8 cellular contexts compared by ENCODE assay signal in the genomic region with DNA sequence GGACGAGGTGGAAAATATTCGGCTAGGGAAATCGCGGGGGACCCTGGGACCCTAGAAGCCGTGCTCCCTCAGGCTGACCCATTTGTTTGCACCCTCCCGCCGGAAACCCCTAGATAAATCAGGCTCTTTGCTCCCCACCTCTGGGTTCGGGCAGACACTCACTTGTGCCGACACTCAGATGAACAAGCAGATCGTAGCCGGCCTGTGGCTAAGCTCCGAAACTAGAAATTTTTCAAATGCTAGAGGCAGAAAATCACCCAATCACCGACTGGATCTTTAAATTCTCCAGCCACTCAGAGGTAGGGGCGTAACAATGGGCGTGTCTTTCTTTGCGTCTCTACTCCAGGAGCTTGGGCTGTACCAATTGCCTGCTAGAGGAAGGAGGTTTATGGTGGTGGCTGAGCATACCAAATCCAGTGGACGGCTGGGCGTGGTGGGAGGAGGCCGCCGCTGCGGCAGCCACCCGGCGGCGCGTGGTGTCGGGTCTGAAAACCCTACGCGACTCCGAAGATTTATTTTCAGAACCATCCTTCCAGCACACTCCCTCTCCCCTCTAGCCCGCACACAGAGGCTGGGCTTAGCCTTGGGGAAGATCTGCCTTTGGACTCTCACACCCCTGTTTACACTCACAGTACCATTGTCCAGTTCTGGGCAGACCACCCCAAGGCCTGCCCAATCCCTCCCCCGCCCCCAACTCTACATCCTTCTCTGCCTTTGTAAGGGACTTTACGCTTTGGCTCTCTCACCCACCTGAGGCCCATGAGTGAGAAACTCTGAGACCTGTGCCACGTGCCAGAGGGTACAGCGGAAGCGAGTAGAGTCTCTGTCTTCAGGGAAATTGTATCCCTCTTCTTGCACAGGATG. TPM values are rescaled to one million over a fixed set of nuclear protein-coding genes. Genes with fewer than 3 reads are reported as not detected.
A peak's percentile ranks its signal among the peaks of the same experiment; 100 is the strongest.
DNase-seq lines count a peak whose midpoint lies in the region; ATAC-seq and TF ChIP-seq lines count a peak whose summit lies in the region.

Gene PIF1 (minus strand): TSS at position 217 of the 864 bp plus-strand sequence. CDS start 1,312 bp downstream, outside the sequence.

- no peaks in the 10 kb centered on the region for H3K27me3 ChIP-seq in ascending aorta
- H3K27me3 ChIP-seq in right cardiac atrium (ENCODE audit: control insufficient read depth, insufficient read depth), result no peaks in the 10 kb centered on the region
- H3K27me3 ChIP-seq in aorta (ENCODE audit: control insufficient read depth in 1 of 2, insufficient read depth in 2 of 2, low read length in 1 of 2), result no peaks in the 10 kb centered on the region

- peak within 1 kb of the TSS; percentile 95 for H3K27ac Mint-ChIP-seq in T-helper 2 cell treated with Interferon-gamma antibody and Interleukin-4, amounts not matched to agents 5 μg/mL and 100 μg/mL, for 36 hours

- peak within 1 kb of the TSS; percentile 98 for H3K4me3 Mint-ChIP-seq in T-helper 2 cell treated with Interferon-gamma antibody and Interleukin-4, amounts not matched to agents 5 μg/mL and 100 μg/mL, for 36 hours

- H3K9me3 Mint-ChIP-seq in T-helper 2 cell treated with Interferon-gamma antibody and Interleukin-4, amounts not matched to agents 5 μg/mL and 100 μg/mL, for 36 hours, result no peaks in the 10 kb centered on the region

- H3K27ac ChIP-seq in ascending aorta (peak within 1 kb of the TSS; percentile 4 to 35), right cardiac atrium (ENCODE audit: low read length) (peak within 1 kb of the TSS; percentile 51), aorta (ENCODE audit: low read depth in 1 of 2, low read length in 2 of 2) (no peak within 1 kb of the TSS)

- no peaks in the 10 kb centered on the region for H3K9me3 ChIP-seq in ascending aorta
- H3K9me3 ChIP-seq in right cardiac atrium (ENCODE audit: control insufficient read depth, low read length), result no peaks in the 10 kb centered on the region
- H3K9me3 ChIP-seq in aorta (ENCODE audit: control insufficient read depth, low read length), result no peaks in the 10 kb centered on the region

- ATAC-seq in GM18508 (IDR thresholded peaks at IDR 0.05; ENCODE audit: insufficient read depth, unreplicated experiment), result peak; percentile 62
- peak; percentile 81 for ATAC-seq in HG02981 (IDR thresholded peaks at IDR 0.05; ENCODE audit: unreplicated experiment)
- peak; percentile 97 to 98 for ATAC-seq in right cardiac atrium
- peak; percentile 97 for ATAC-seq in aorta (ENCODE audit: low FRiP score)

- 3% methylated on average over 35 of the region's 35 CpGs for WGBS in right cardiac atrium
- 3 to 4% methylated on average over 35 of the region's 35 CpGs for WGBS in aorta, 2 donors

- H3K36me3 Mint-ChIP-seq in T-helper 2 cell treated with Interferon-gamma antibody and Interleukin-4, amounts not matched to agents 5 μg/mL and 100 μg/mL, for 36 hours (ENCODE audit: low read depth), result peaks cover 13% of the 10 kb centered on the region

- intact Hi-C loops in ascending aorta (cut with DNase I), result loop anchor here (2.0 kb wide), 1 partner anchor 15 kb away; the partner anchor contains the start of gene PLEKHO2
- intact Hi-C loops in right cardiac atrium (cut with DNase I), result no loop called here
- intact Hi-C loops in aorta (cut with DNase I), result no loop called here

- no peak for TF ChIP-seq CTCF in ascending aorta (IDR thresholded peaks at IDR 0.05)

- H3K4me1 Mint-ChIP-seq in T-helper 2 cell treated with Interferon-gamma antibody and Interleukin-4, amounts not matched to agents 5 μg/mL and 100 μg/mL, for 36 hours (ENCODE audit: low read depth), result peaks cover 31% of the 10 kb centered on the region

- H3K36me3 ChIP-seq in ascending aorta (no peaks in the 10 kb centered on the region), aorta (ENCODE audit: control insufficient read depth in 1 of 2, insufficient read depth in 2 of 2, low read length in 1 of 2) (no peaks in the 10 kb centered on the region)

- H3K4me3 ChIP-seq in ascending aorta (peak within 1 kb of the TSS; percentile 72 to 76), right cardiac atrium (ENCODE audit: low read length) (peak within 1 kb of the TSS; percentile 30), aorta (ENCODE audit: low read length in 2 of 2) (peak within 1 kb of the TSS in 1 of 2 donors; percentile 49)

- H3K27me3 Mint-ChIP-seq in T-helper 2 cell treated with Interferon-gamma antibody and Interleukin-4, amounts not matched to agents 5 μg/mL and 100 μg/mL, for 36 hours (ENCODE audit: low read depth), result no peaks in the 10 kb centered on the region

- H3K4me1 ChIP-seq in ascending aorta, result peaks cover 7 to 20% of the 10 kb centered on the region in 2 donors
- no peaks in the 10 kb centered on the region for H3K4me1 ChIP-seq in right cardiac atrium (ENCODE audit: control insufficient read depth, insufficient read depth, low read length)
- H3K4me1 ChIP-seq in aorta (ENCODE audit: control insufficient read depth in 1 of 2, insufficient read depth in 2 of 2, low read length in 2 of 2), result no peaks in the 10 kb centered on the region

- peak; percentile 94 for DNase-seq in NCI-H2029 (lab: John Stamatoyannopoulos, UW)
- DNase-seq in T-helper 2 cell treated with Interferon-gamma antibody and Interleukin-4, amounts not matched to agents 5 μg/mL and 100 μg/mL, for 36 hours (ENCODE audit: low spot score), result peak; percentile 92
- DNase-seq in ascending aorta (ENCODE audit: low spot score in 2 of 2), result peak; percentile 79 to 97
- peak; percentile 89 to 93 (median 92) for DNase-seq in right cardiac atrium
- peak; percentile 93 for DNase-seq in putamen (ENCODE audit: low spot score)
- DNase-seq in aorta, result peak; percentile 91 to 93

RNA-seq across cellular contexts. Expression of gene PIF1, which starts in this region (rescaled TPM):
- not detected for total RNA-seq in ascending aorta
- total RNA-seq in right cardiac atrium, result 1 to 10 TPM in 1 of 4 donors, under 1 TPM in 3; 0.25 to 1.1 (median 0.62) TPM
- polyA plus RNA-seq in right cardiac atrium, result 0.86 TPM
- total RNA-seq in aorta, result 1 to 10 TPM in 1 of 2 donors, under 1 TPM in 1; 0.65 to 2.8 TPM
- polyA plus RNA-seq in aorta, result 1 to 10 TPM in 1 of 2 donors, under 1 TPM in 1; 0.50 to 4.2 TPM

Comparison
In these comparisons a context has a peak if more than half of its experiments do, and no peak if none do; other contexts are left out.
1. Peak in DNase-seq, H3K4me3 ChIP-seq and H3K27ac ChIP-seq in ascending aorta; RNA of the gene not detected or under 1 TPM.